10 cellular contexts compared by ENCODE assay signal in the genomic region with DNA sequence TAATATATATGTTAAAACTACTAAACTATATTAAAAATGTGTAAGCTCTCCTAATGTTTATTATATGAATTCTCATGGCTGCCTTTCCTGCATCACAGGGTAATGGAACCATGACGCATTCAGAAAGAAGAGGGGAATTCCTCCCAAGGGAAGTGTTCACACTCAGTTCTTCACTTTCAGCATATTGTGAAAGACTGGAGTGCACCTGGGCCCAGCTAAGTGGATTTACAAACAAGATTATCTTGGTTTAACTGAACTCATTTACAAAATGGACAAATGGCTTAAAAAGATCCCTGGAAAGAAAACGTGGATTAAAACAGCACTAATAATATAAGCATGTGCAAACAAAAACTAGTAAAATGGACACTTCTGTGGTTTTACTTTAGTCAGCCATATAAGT.
DNase-seq lines count a peak whose midpoint lies in the region; ATAC-seq and TF ChIP-seq lines count a peak whose summit lies in the region.
"Had no signal": no experiment of that assay in that cellular context is flagged by ENCODE, and none has a peak within 500 bp of the region (broad histone marks: within the 10 kb centered on the region; RNA-seq: fewer than 3 reads in every experiment).

No MANE protein-coding gene starts in this region.

- ATAC-seq in GM19455 (IDR thresholded peaks at IDR 0.05; ENCODE audit: unreplicated experiment) (peak; percentile 50), HG03442 (IDR thresholded peaks at IDR 0.05; ENCODE audit: unreplicated experiment) (peak; percentile 80), GM19324 (IDR thresholded peaks at IDR 0.05; ENCODE audit: low FRiP score, unreplicated experiment) (no peak)

- no peak for TF ChIP-seq CTCF in AG10803 (conservative IDR thresholded peaks at IDR 0.05; ENCODE audit: low read length)
- TF ChIP-seq CTCF in choroid plexus epithelial cell (conservative IDR thresholded peaks at IDR 0.05; ENCODE audit: low read depth, low read length), result no peak

- H3K4me3 ChIP-seq in AG10803 (ENCODE audit: low read length) (no peak overlapping the region), choroid plexus epithelial cell (ENCODE audit: low read depth, low read length) (no peak overlapping the region)

- DNase-seq in AG10803 (ENCODE audit: low read depth) (peak; percentile 4), choroid plexus epithelial cell (ENCODE audit: low read depth) (peak; percentile 91), SHP77 (lab: John Stamatoyannopoulos, UW) (no peak), SW480 (ENCODE audit: low spot score) (no peak), HPDE6-E6E7 (ENCODE audit: extremely low spot score) (no peak)
- DNase-seq: activated CD4-positive, CD25-positive, alpha-beta regulatory T cell; erythroblast had no signal

Comparison
In these comparisons a context has a peak if more than half of its experiments do, and no peak if none do; other contexts are left out.
1. DNase-seq: peak in AG10803 (single experiment) and choroid plexus epithelial cell (single experiment); none in SHP77 (0 of 2), SW480 (single experiment) and HPDE6-E6E7 (single experiment).